8 cellular contexts compared by ENCODE assay signal in genomic region chr6:45376310-45377040, GRCh38. TPM values are rescaled to one million over a fixed set of nuclear protein-coding genes. Genes with fewer than 3 reads are reported as not detected.
DNase-seq lines count a peak whose midpoint lies in the region; ATAC-seq and TF ChIP-seq lines count a peak whose summit lies in the region.

No MANE protein-coding gene starts in this region.

- POLR2A ChIA-PET in HEK293 (lab: Yijun Ruan, JAX), result interaction anchor here (0.6 to 2.0 kb wide), 4 partner anchors 15 to 721 kb away, joined by 3 to 8 read pairs (median 5); no protein-coding TSS in a partner anchor
- POLR2A ChIA-PET in activated CD4-positive, alpha-beta memory T cell treated with anti-CD3 and anti-CD28 coated beads, Interleukin-2, amount 10 ng/mL, durations not matched to agents 7 days and 5 days (lab: Charles Lee), result interaction anchor here (0.7 to 3.5 kb wide), 12 partner anchors 8 to 1130 kb away, joined by 3 to 44 read pairs (median 5); partner anchors contain the start of gene HSP90AB1

- H3K27me3 ChIP-seq in right cardiac atrium (ENCODE audit: control insufficient read depth, insufficient read depth), result no peaks in the 10 kb centered on the region

- no peak for DNase-seq in activated CD4-positive, alpha-beta memory T cell treated with anti-CD3 and anti-CD28 coated beads, Interleukin-2, amount 10 ng/mL, durations not matched to agents 7 days and 5 days
- DNase-seq in right cardiac atrium (no peak), NCI-H1436 treated with DMSO at 0.1 percent for 48 hours (lab: John Stamatoyannopoulos, UW) (no peak), HT-29 (ENCODE audit: low spot score) (no peak)

- ATAC-seq in right cardiac atrium (no peak), GM19452 (IDR thresholded peaks at IDR 0.05; ENCODE audit: unreplicated experiment) (no peak), HG02884 (IDR thresholded peaks at IDR 0.05; ENCODE audit: unreplicated experiment) (no peak)

- intact Hi-C loops in right cardiac atrium (cut with DNase I), result no loop called here

- 20% methylated on average over 11 of the region's 11 CpGs for WGBS in right cardiac atrium

- H3K4me3 Mint-ChIP-seq in activated CD4-positive, alpha-beta memory T cell treated with anti-CD3 and anti-CD28 coated beads, Interleukin-2, amount 10 ng/mL, durations not matched to agents 7 days and 5 days, result peak overlapping the region; percentile 92

- H3K9me3 Mint-ChIP-seq in activated CD4-positive, alpha-beta memory T cell treated with anti-CD3 and anti-CD28 coated beads, Interleukin-2, amount 10 ng/mL, durations not matched to agents 7 days and 5 days, result no peaks in the 10 kb centered on the region

- no peaks in the 10 kb centered on the region for H3K36me3 Mint-ChIP-seq in activated CD4-positive, alpha-beta memory T cell treated with anti-CD3 and anti-CD28 coated beads, Interleukin-2, amount 10 ng/mL, durations not matched to agents 7 days and 5 days (ENCODE audit: low read depth)

- no peaks in the 10 kb centered on the region for H3K27me3 Mint-ChIP-seq in activated CD4-positive, alpha-beta memory T cell treated with anti-CD3 and anti-CD28 coated beads, Interleukin-2, amount 10 ng/mL, durations not matched to agents 7 days and 5 days

- H3K4me3 ChIP-seq in HEK293 (ENCODE audit: low read depth, low read length) (peak overlapping the region; percentile 95), right cardiac atrium (ENCODE audit: low read length) (peak overlapping the region; percentile 67), skin epidermis (peak overlapping the region; percentile 48 to 87 (median 79))

- no peaks in the 10 kb centered on the region for H3K36me3 ChIP-seq in HEK293 (ENCODE audit: control insufficient read depth in 2 of 2, insufficient read depth in 1 of 2, low read length in 2 of 2)

- CTCF ChIA-PET in HEK293 (lab: Yijun Ruan, JAX), result interaction anchor here (0.9 to 1.7 kb wide), 5 partner anchors 10 to 901 kb away, joined by 3 to 6 read pairs (median 4); no protein-coding TSS in a partner anchor
- CTCF ChIA-PET in activated CD4-positive, alpha-beta memory T cell treated with anti-CD3 and anti-CD28 coated beads, Interleukin-2, amount 10 ng/mL, durations not matched to agents 7 days and 5 days (lab: Charles Lee), result interaction anchor here (0.8 to 2.2 kb wide), 10 partner anchors 11 to 901 kb away, joined by 3 to 24 read pairs (median 4); no protein-coding TSS in a partner anchor

- peak overlapping the region; percentile 95 for H3K27ac Mint-ChIP-seq in activated CD4-positive, alpha-beta memory T cell treated with anti-CD3 and anti-CD28 coated beads, Interleukin-2, amount 10 ng/mL, durations not matched to agents 7 days and 5 days

- H3K4me1 ChIP-seq in HEK293 (ENCODE audit: control insufficient read depth, insufficient read depth, low read length) (peaks cover 8% of the 10 kb centered on the region; the same call in 1 of the 2 replicates), right cardiac atrium (ENCODE audit: control insufficient read depth, insufficient read depth, low read length) (no peaks in the 10 kb centered on the region)

- H3K27ac ChIP-seq in HEK293 (ENCODE audit: extremely low read depth, low read depth, low read length) (peak overlapping the region; percentile 95; the same call in 1 of the 2 replicates), right cardiac atrium (ENCODE audit: low read length) (no peak overlapping the region), skin epidermis (peak overlapping the region in 16 of 21 experiments; percentile 92 to 99 (median 98))

- H3K9me3 ChIP-seq in HEK293 (ENCODE audit: control insufficient read depth, insufficient read depth, low read depth, low read length), result no peaks in the 10 kb centered on the region
- H3K9me3 ChIP-seq in right cardiac atrium (ENCODE audit: control insufficient read depth, low read length), result no peaks in the 10 kb centered on the region

- TF ChIP-seq CTCF in HEK293 (tag by site-specific recombination; IDR thresholded peaks at IDR 0.05), result no peak

- H3K4me1 Mint-ChIP-seq in activated CD4-positive, alpha-beta memory T cell treated with anti-CD3 and anti-CD28 coated beads, Interleukin-2, amount 10 ng/mL, durations not matched to agents 7 days and 5 days, result peaks cover 29% of the 10 kb centered on the region

TF ChIP-seq in HEK293, 187 proteins besides CTCF, POLR2A, EP300 and RAD21:
- TF ChIP-seq IKZF3 (tag by site-specific recombination; IDR thresholded peaks at IDR 0.05) (0 out of 2 replicates have a peak, but pooled peaks have one; percentile 32), ZNF571 (tag by site-specific recombination; IDR thresholded peaks at IDR 0.05) (no peak), ZNF335 (tag by site-specific recombination; conservative IDR thresholded peaks at IDR 0.05) (peak; percentile 60), ZBTB20 (tag by site-specific recombination; IDR thresholded peaks at IDR 0.05) (0 out of 2 replicates have a peak, but pooled peaks have one; percentile 17), PRDM10 (tag by site-specific recombination; IDR thresholded peaks at IDR 0.05) (peak; percentile 66), ZNF600 (tag by site-specific recombination; IDR thresholded peaks at IDR 0.05) (no peak), PRDM1 (tag by site-specific recombination; IDR thresholded peaks at IDR 0.05) (peak; percentile 39; the same call in 1 of the 2 replicates), ZNF785 (tag by site-specific recombination; IDR thresholded peaks at IDR 0.05) (no peak)

RNA-seq across cellular contexts. Expression of gene SUPT3H, which starts 1.3 kb away (rescaled TPM):
- total RNA-seq in activated CD4-positive, alpha-beta memory T cell treated with anti-CD3 and anti-CD28 coated beads, Interleukin-2, amount 10 ng/mL, durations not matched to agents 7 days and 5 days, result 1 to 10 TPM; 7.4 to 9.7 TPM
- 1 to 10 TPM; 3.8 to 4.5 (median 4.1) TPM for total RNA-seq in right cardiac atrium
- 3.1 TPM for polyA plus RNA-seq in right cardiac atrium
- total RNA-seq in HT-29 (2014; rRNA removed; shearing (Covaris generic)), result 1.9 and 2.8 TPM in 2 replicates

RNA-seq across cellular contexts. Expression of gene RUNX2, which starts 48.3 kb away (rescaled TPM):
- total RNA-seq in activated CD4-positive, alpha-beta memory T cell treated with anti-CD3 and anti-CD28 coated beads, Interleukin-2, amount 10 ng/mL, durations not matched to agents 7 days and 5 days, result 10 to 100 TPM; 42.2 to 43.4 TPM
- under 1 TPM; 0.26 to 0.93 (median 0.56) TPM for total RNA-seq in right cardiac atrium
- polyA plus RNA-seq in right cardiac atrium, result 0.34 TPM
- total RNA-seq in HT-29 (2014; rRNA removed; shearing (Covaris generic)), result 5.1 and 6.8 TPM in 2 replicates
